In genomic region chr16:88569614-88569984, GRCh38 we compare ENCODE assay signal across 7 cellular contexts. TPM values are rescaled to one million over a fixed set of nuclear protein-coding genes. Genes with fewer than 3 reads are reported as not detected.
DNase-seq lines count a peak whose midpoint lies in the region; ATAC-seq and TF ChIP-seq lines count a peak whose summit lies in the region.

No MANE protein-coding gene starts in this region.

- no peak for TF ChIP-seq POLR2A in esophagus muscularis mucosa (IDR thresholded peaks at IDR 0.05; ENCODE audit: low read depth)

- H3K9me3 ChIP-seq in esophagus muscularis mucosa (no peaks in the 10 kb centered on the region), neuron (ENCODE audit: low read length) (no peaks in the 10 kb centered on the region)

- H3K36me3 ChIP-seq in esophagus muscularis mucosa = peaks cover 0 to 28% (median 19%) of the 10 kb centered on the region in 4 donors
- H3K36me3 ChIP-seq in neuron (ENCODE audit: insufficient read depth, low read length) = peaks cover 24% of the 10 kb centered on the region

- WGBS in esophagus muscularis mucosa = 3% methylated on average over 27 of the region's 28 CpGs

- intact Hi-C loops in esophagus muscularis mucosa (cut with DNase I) = no loop called here

- CTCF ChIA-PET in RWPE1 (lab: Yijun Ruan, JAX) = no interaction called here

- H3K27me3 ChIP-seq in esophagus muscularis mucosa = no peaks in the 10 kb centered on the region
- H3K27me3 ChIP-seq in neuron (ENCODE audit: insufficient read depth, low read length) = no peaks in the 10 kb centered on the region

- peaks cover 25 to 40% (median 30%) of the 10 kb centered on the region in 4 donors for H3K4me1 ChIP-seq in esophagus muscularis mucosa
- H3K4me1 ChIP-seq in neuron (ENCODE audit: insufficient read depth, low read length) = peaks cover 29% of the 10 kb centered on the region

- peak overlapping the region; percentile 83 for H2AFZ ChIP-seq in neuron (ENCODE audit: low read depth, low read length)

- POLR2A ChIA-PET in RWPE1 (lab: Yijun Ruan, JAX; ENCODE audit: low non-redundant PET) = interaction anchor here (0.5 to 1.0 kb wide), 4 partner anchors 9 to 1185 kb away, joined by 3 to 6 read pairs (median 4); no protein-coding TSS in a partner anchor

- peak overlapping the region; percentile 78 for H3K27ac ChIP-seq in RWPE1
- peak overlapping the region; percentile 77 to 89 (median 86) for H3K27ac ChIP-seq in esophagus muscularis mucosa (replicated peaks in 1 of 4)

- TF ChIP-seq EP300 in esophagus muscularis mucosa (IDR thresholded peaks at IDR 0.05) = no peak

- H3K4me3 ChIP-seq in esophagus muscularis mucosa (peak overlapping the region; percentile 75 to 92 (median 86)), neuron (ENCODE audit: low read length) (peak overlapping the region; percentile 72)

- TF ChIP-seq CTCF in RWPE1 (conservative IDR thresholded peaks at IDR 0.05; ENCODE audit: low read depth) (no peak), esophagus muscularis mucosa (IDR thresholded peaks at IDR 0.05) (no peak), GM10266 (IDR thresholded peaks at IDR 0.05; ENCODE audit: control insufficient read depth, insufficient read depth, low read depth, missing control alignments) (no peak)

- DNase-seq in RWPE1 (ENCODE audit: low spot score) (peak; percentile 5), esophagus muscularis mucosa (ENCODE audit: extremely low spot score) (no peak), AG08395 (ENCODE audit: low spot score) (no peak), GM10266 (ENCODE audit: extremely low spot score) (no peak)

- ATAC-seq in GM18867 (IDR thresholded peaks at IDR 0.05; ENCODE audit: unreplicated experiment) (peak; percentile 21), HG02763 (IDR thresholded peaks at IDR 0.05; ENCODE audit: unreplicated experiment) (peak; percentile 17)

RNA-seq across cellular contexts. Expression of gene ZC3H18, which starts 0.6 kb away (rescaled TPM):
- total RNA-seq in esophagus muscularis mucosa = 10 to 100 TPM; 15.9 to 29.1 (median 26.6) TPM
